Comparison of ENCODE assay signal across 2 cellular contexts in genomic region chr11:77159219-77159936, GRCh38.
TF ChIP-seq lines count a peak whose summit lies in the region.

No MANE protein-coding gene starts in this region.

TF ChIP-seq in K562, 482 proteins besides CTCF, POLR2A, EP300 and RAD21:
- TF ChIP-seq HDAC1 (IDR thresholded peaks at IDR 0.05), result no peak
- TF ChIP-seq SIN3A (IDR thresholded peaks at IDR 0.05; ENCODE audit: borderline replicate concordance in 2 of 2, control insufficient read depth in 1 of 2, low read depth in 2 of 2, low read length in 2 of 2), result no peak
- peak; percentile 59 for TF ChIP-seq ESRRA (IDR thresholded peaks at IDR 0.05; ENCODE audit: borderline replicate concordance, low read depth)

TF ChIP-seq in HepG2, 621 proteins besides CTCF, POLR2A, EP300 and RAD21:
- TF ChIP-seq FOSL2 (CRISPR knock-in tag; IDR thresholded peaks at IDR 0.05) (peak; percentile 29; the same call in 1 of the 2 replicates), ZNF629 (CRISPR knock-in tag; conservative IDR thresholded peaks at IDR 0.05) (peak; percentile 76), MEF2D (CRISPR knock-in tag; IDR thresholded peaks at IDR 0.05) (no peak)
